ENCODE assay signal across 9 cellular contexts in genomic region chr3:127698264-127699097, GRCh38. TPM values are rescaled to one million over a fixed set of nuclear protein-coding genes. Genes with fewer than 3 reads are reported as not detected.
DNase-seq lines count a peak whose midpoint lies in the region; ATAC-seq, FAIRE-seq and TF ChIP-seq lines count a peak whose summit lies in the region.
"Had no signal": no experiment of that assay in that cellular context is flagged by ENCODE, and none has a peak within 500 bp of the region (broad histone marks: within the 10 kb centered on the region; RNA-seq: fewer than 3 reads in every experiment).

No MANE protein-coding gene starts in this region.

- H3F3A ChIP-seq in SU-DHL-6 (ENCODE audit: insufficient read depth), result no peaks in the 10 kb centered on the region

- H3K9me3 ChIP-seq in A549, result no peaks in the 10 kb centered on the region
- no peaks in the 10 kb centered on the region for H3K9me3 ChIP-seq in SU-DHL-6 (ENCODE audit: insufficient read depth, low read length)
- no peaks in the 10 kb centered on the region for H3K9me3 ChIP-seq in prostate gland

- TF ChIP-seq EP300 in A549 (IDR thresholded peaks at IDR 0.05), result no peak

- H3K9me2 ChIP-seq in SU-DHL-6 (replicated peaks; ENCODE audit: insufficient read depth, low read length), result no peaks in the 10 kb centered on the region

- intact Hi-C loops in left cardiac atrium (cut with DNase I), result loop anchor here in 1 of 2 donors (10.0 kb wide), 1 partner anchor 126 kb away; the partner anchor contains the start of gene MGLL
- intact Hi-C loops in prostate gland (cut with DNase I), result loop anchor here (5.0 kb wide), 1 partner anchor 39 kb away; no protein-coding TSS in a partner anchor

- H3K4me3 ChIP-seq in A549 (no peak overlapping the region), SU-DHL-6 (ENCODE audit: insufficient read depth, low read length, poor library complexity, severe bottlenecking) (no peak overlapping the region), prostate gland (no peak overlapping the region)
- H3K4me3 ChIP-seq: cardiac muscle cell had no signal

- no peak for ATAC-seq in A549
- no peak for ATAC-seq in left cardiac atrium
- no peak for ATAC-seq in HG02870 (IDR thresholded peaks at IDR 0.05; ENCODE audit: unreplicated experiment)
- no peak for ATAC-seq in HG03039 (IDR thresholded peaks at IDR 0.05; ENCODE audit: unreplicated experiment)

- no peaks in the 10 kb centered on the region for H3K79me2 ChIP-seq in SU-DHL-6 (ENCODE audit: insufficient read depth, low read length)

- FAIRE-seq in A549 (lab: Jason Lieb, UNC), result no peak

- H3K4me2 ChIP-seq in A549 (no peak overlapping the region), SU-DHL-6 (ENCODE audit: low read depth, low read length, poor library complexity, severe bottlenecking) (peak overlapping the region; percentile 55)

- H3K27ac ChIP-seq in A549 (peak overlapping the region; percentile 68 to 87; a peak in 3 of 6 replicates), SU-DHL-6 (ENCODE audit: low read depth, low read length) (no peak overlapping the region), prostate gland (peak overlapping the region; percentile 74 to 82)
- H3K27ac ChIP-seq: cardiac muscle cell had no signal

- H4K20me1 ChIP-seq in SU-DHL-6 (ENCODE audit: low read depth, low read length), result no peaks in the 10 kb centered on the region

- POLR2A ChIA-PET in A549 (lab: Yijun Ruan, JAX), result no interaction called here

- H3K4me1 ChIP-seq in A549 (peaks cover 65% of the 10 kb centered on the region), prostate gland (replicated peaks) (peaks cover 13% of the 10 kb centered on the region)

- H3K36me3 ChIP-seq in SU-DHL-6 (ENCODE audit: low read length) (no peaks in the 10 kb centered on the region), prostate gland (no peaks in the 10 kb centered on the region)
- H3K36me3 ChIP-seq: cardiac muscle cell had no signal

- no peak overlapping the region for H2AFZ ChIP-seq in SU-DHL-6 (ENCODE audit: low read depth, low read length, severe bottlenecking)

- DNase-seq in A549 (ENCODE audit: low read depth in 1 of 2, low spot score in 1 of 2), result no peak
- peak; percentile 22 for DNase-seq in left cardiac atrium
- DNase-seq in prostate gland (ENCODE audit: low spot score), result no peak
- DNase-seq in GM19238 (ENCODE audit: insufficient read length, low spot score), result no peak
- no peak for DNase-seq in inferior parietal cortex (ENCODE audit: extremely low spot score)

- TF ChIP-seq POLR2A in A549 (IDR thresholded peaks at IDR 0.05; ENCODE audit: low read length) (no peak), prostate gland (IDR thresholded peaks at IDR 0.05) (no peak)

- 88% methylated on average over 7 of the region's 8 CpGs for whole genome bisulfite sequencing in A549 (ENCODE audit: missing lambda C conversion rate)
- 74% methylated on average over 8 of the region's 8 CpGs for WGBS in prostate gland

- no peak for TF ChIP-seq CTCF in A549 (IDR thresholded peaks at IDR 0.05)
- TF ChIP-seq CTCF in SU-DHL-6 (IDR thresholded peaks at IDR 0.05; ENCODE audit: insufficient read depth, low read length, poor library complexity, severe bottlenecking), result no peak
- no peak for TF ChIP-seq CTCF in prostate gland (IDR thresholded peaks at IDR 0.05)

- H3K9ac ChIP-seq in SU-DHL-6 (ENCODE audit: low read length), result peak overlapping the region; percentile 42

- no peak for TF ChIP-seq RAD21 in A549 (conservative IDR thresholded peaks at IDR 0.05 in 1 of 2, IDR thresholded peaks at IDR 0.05 in 1 of 2)

- no peaks in the 10 kb centered on the region for H3K27me3 ChIP-seq in SU-DHL-6 (ENCODE audit: low read length)
- H3K27me3 ChIP-seq in prostate gland (replicated peaks; ENCODE audit: insufficient read depth), result no peaks in the 10 kb centered on the region
- H3K27me3 ChIP-seq: cardiac muscle cell had no signal

- CTCF ChIA-PET in A549 (lab: Yijun Ruan, JAX), result interaction anchor here (0.8 to 12.9 kb wide), 6 partner anchors 12 to 435 kb away, joined by 3 to 111 read pairs (median 7); partner anchors contain the start of gene MGLL

TF ChIP-seq in A549, 52 proteins besides CTCF, POLR2A, EP300 and RAD21:
- TF ChIP-seq FOSB (CRISPR knock-in tag; IDR thresholded peaks at IDR 0.05) (no peak), PHF8 (IDR thresholded peaks at IDR 0.05; ENCODE audit: borderline replicate concordance, low read depth) (no peak), HOXB5 (CRISPR knock-in tag; IDR thresholded peaks at IDR 0.05) (no peak), MAZ (IDR thresholded peaks at IDR 0.05; ENCODE audit: borderline replicate concordance, low read depth, low read length) (no peak), BCL3 (IDR thresholded peaks at IDR 0.05) (no peak), EHF (CRISPR knock-in tag; IDR thresholded peaks at IDR 0.05) (no peak)

RNA-seq across cellular contexts. Expression of gene ABTB1, which starts 25.7 kb away (rescaled TPM):
- polyA plus RNA-seq in A549 (2011; rRNA removed) (9.7 and 10.7 TPM in 2 replicates), A549 (2017; fragmentation: RNase III; extraction: RNeasy Plus Mini Kit Qiagen cat#74134 plus additional on column Dnase treatment) (8.1 to 13.2 TPM (median 11.7 TPM) in 3 replicates)
- polyA plus RNA-seq in A549 (2012; cell fraction: cytosol; rRNA removed), result 15.1 and 18.9 TPM in 2 replicates
- polyA plus RNA-seq in A549 (2012; cell fraction: nucleus; rRNA removed), result 73.1 and 77.2 TPM in 2 replicates
- 20.7 and 25.8 TPM in 2 replicates for polyA minus RNA-seq in A549 (2011; rRNA and poly(A)+ RNA removed)
- total RNA-seq in left cardiac atrium (10 to 100 TPM; 21.8 to 34.2 TPM), prostate gland (10 to 100 TPM; 33.4 to 60.2 TPM)
